Comparison of ENCODE assay signal across 10 cellular contexts in genomic region chr12:9695150-9695549, GRCh38. TPM values are rescaled to one million over a fixed set of nuclear protein-coding genes. Genes with fewer than 3 reads are reported as not detected.
"Had no signal": no experiment of that assay in that cellular context is flagged by ENCODE, and none has a peak within 500 bp of the region (broad histone marks: within the 10 kb centered on the region; RNA-seq: fewer than 3 reads in every experiment).

No MANE protein-coding gene starts in this region.

RNA-seq across cellular contexts. Expression of gene CLECL1, which starts 37.7 kb away (rescaled TPM):
- total RNA-seq: esophagus mucosa, gastroesophageal sphincter, left ventricle myocardium inferior, mammary epithelial cell, myocyte, skeletal muscle tissue, temporal lobe, vagina had no signal
- polyA plus RNA-seq: aorta, heart left ventricle, mammary epithelial cell had no signal
